In the genomic region with DNA sequence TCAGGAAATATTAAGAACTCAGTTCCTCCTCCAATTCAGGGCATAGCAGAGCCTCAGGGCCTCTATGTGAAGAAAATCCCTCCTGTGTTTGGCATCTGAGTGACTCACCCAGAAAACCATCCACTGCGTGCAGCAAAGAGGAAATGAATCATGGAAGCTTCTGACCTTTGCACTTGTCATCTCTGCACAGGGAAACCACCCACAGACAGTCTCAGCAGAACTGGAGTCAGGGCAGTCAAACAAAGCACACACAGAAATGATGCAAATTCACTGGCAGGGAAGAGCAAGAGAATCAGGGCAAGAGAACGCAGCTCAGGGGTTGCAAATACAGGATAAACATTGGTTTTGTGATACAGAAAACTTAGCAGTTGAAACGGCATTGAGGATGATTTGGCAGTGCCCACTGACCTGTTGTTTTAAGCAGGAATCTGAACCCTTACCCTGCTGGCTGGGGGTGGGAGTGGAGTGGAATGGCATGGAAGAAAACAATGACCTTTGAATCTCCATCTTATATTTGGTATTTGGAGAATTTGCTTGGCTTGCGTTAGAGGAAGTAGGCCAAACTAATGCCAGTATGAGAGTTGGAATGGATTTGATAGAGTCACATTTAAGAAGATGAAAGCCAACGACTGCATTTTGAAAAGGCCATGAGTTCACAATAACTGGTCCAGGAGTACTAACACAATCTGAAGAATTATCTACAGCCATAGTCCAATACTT, we compare ENCODE assay signal across 1 cellular context.
TF ChIP-seq lines count a peak whose summit lies in the region.

No MANE protein-coding gene starts in this region.

TF ChIP-seq in HepG2, 621 proteins besides CTCF, POLR2A, EP300 and RAD21 (continued from another document and continues in another):
- TF ChIP-seq, protein P1, sequence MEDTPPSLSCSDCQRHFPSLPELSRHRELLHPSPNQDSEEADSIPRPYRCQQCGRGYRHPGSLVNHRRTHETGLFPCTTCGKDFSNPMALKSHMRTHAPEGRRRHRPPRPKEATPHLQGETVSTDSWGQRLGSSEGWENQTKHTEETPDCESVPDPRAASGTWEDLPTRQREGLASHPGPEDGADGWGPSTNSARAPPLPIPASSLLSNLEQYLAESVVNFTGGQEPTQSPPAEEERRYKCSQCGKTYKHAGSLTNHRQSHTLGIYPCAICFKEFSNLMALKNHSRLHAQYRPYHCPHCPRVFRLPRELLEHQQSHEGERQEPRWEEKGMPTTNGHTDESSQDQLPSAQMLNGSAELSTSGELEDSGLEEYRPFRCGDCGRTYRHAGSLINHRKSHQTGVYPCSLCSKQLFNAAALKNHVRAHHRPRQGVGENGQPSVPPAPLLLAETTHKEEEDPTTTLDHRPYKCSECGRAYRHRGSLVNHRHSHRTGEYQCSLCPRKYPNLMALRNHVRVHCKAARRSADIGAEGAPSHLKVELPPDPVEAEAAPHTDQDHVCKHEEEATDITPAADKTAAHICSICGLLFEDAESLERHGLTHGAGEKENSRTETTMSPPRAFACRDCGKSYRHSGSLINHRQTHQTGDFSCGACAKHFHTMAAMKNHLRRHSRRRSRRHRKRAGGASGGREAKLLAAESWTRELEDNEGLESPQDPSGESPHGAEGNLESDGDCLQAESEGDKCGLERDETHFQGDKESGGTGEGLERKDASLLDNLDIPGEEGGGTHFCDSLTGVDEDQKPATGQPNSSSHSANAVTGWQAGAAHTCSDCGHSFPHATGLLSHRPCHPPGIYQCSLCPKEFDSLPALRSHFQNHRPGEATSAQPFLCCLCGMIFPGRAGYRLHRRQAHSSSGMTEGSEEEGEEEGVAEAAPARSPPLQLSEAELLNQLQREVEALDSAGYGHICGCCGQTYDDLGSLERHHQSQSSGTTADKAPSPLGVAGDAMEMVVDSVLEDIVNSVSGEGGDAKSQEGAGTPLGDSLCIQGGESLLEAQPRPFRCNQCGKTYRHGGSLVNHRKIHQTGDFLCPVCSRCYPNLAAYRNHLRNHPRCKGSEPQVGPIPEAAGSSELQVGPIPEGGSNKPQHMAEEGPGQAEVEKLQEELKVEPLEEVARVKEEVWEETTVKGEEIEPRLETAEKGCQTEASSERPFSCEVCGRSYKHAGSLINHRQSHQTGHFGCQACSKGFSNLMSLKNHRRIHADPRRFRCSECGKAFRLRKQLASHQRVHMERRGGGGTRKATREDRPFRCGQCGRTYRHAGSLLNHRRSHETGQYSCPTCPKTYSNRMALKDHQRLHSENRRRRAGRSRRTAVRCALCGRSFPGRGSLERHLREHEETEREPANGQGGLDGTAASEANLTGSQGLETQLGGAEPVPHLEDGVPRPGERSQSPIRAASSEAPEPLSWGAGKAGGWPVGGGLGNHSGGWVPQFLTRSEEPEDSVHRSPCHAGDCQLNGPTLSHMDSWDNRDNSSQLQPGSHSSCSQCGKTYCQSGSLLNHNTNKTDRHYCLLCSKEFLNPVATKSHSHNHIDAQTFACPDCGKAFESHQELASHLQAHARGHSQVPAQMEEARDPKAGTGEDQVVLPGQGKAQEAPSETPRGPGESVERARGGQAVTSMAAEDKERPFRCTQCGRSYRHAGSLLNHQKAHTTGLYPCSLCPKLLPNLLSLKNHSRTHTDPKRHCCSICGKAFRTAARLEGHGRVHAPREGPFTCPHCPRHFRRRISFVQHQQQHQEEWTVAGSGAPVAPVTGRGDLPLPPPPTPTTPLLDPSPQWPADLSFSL (CRISPR knock-in tag; IDR thresholded peaks at IDR 0.05): peak; percentile 60
- TF ChIP-seq, protein P2, sequence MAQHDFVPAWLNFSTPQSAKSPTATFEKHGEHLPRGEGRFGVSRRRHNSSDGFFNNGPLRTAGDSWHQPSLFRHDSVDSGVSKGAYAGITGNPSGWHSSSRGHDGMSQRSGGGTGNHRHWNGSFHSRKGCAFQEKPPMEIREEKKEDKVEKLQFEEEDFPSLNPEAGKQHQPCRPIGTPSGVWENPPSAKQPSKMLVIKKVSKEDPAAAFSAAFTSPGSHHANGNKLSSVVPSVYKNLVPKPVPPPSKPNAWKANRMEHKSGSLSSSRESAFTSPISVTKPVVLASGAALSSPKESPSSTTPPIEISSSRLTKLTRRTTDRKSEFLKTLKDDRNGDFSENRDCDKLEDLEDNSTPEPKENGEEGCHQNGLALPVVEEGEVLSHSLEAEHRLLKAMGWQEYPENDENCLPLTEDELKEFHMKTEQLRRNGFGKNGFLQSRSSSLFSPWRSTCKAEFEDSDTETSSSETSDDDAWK (CRISPR knock-in tag; IDR thresholded peaks at IDR 0.05): no peak
- peak; percentile 68; the same call in 1 of the 2 replicates for TF ChIP-seq ZKSCAN1 (IDR thresholded peaks at IDR 0.05; ENCODE audit: low read length)
- no peak for TF ChIP-seq ZSCAN22 (CRISPR knock-in tag; IDR thresholded peaks at IDR 0.05)
- no peak for TF ChIP-seq ISX (CRISPR knock-in tag; conservative IDR thresholded peaks at IDR 0.05)
- TF ChIP-seq ZC3H4 (CRISPR knock-in tag; IDR thresholded peaks at IDR 0.05; ENCODE audit: borderline replicate concordance): no peak
- TF ChIP-seq, protein P3, sequence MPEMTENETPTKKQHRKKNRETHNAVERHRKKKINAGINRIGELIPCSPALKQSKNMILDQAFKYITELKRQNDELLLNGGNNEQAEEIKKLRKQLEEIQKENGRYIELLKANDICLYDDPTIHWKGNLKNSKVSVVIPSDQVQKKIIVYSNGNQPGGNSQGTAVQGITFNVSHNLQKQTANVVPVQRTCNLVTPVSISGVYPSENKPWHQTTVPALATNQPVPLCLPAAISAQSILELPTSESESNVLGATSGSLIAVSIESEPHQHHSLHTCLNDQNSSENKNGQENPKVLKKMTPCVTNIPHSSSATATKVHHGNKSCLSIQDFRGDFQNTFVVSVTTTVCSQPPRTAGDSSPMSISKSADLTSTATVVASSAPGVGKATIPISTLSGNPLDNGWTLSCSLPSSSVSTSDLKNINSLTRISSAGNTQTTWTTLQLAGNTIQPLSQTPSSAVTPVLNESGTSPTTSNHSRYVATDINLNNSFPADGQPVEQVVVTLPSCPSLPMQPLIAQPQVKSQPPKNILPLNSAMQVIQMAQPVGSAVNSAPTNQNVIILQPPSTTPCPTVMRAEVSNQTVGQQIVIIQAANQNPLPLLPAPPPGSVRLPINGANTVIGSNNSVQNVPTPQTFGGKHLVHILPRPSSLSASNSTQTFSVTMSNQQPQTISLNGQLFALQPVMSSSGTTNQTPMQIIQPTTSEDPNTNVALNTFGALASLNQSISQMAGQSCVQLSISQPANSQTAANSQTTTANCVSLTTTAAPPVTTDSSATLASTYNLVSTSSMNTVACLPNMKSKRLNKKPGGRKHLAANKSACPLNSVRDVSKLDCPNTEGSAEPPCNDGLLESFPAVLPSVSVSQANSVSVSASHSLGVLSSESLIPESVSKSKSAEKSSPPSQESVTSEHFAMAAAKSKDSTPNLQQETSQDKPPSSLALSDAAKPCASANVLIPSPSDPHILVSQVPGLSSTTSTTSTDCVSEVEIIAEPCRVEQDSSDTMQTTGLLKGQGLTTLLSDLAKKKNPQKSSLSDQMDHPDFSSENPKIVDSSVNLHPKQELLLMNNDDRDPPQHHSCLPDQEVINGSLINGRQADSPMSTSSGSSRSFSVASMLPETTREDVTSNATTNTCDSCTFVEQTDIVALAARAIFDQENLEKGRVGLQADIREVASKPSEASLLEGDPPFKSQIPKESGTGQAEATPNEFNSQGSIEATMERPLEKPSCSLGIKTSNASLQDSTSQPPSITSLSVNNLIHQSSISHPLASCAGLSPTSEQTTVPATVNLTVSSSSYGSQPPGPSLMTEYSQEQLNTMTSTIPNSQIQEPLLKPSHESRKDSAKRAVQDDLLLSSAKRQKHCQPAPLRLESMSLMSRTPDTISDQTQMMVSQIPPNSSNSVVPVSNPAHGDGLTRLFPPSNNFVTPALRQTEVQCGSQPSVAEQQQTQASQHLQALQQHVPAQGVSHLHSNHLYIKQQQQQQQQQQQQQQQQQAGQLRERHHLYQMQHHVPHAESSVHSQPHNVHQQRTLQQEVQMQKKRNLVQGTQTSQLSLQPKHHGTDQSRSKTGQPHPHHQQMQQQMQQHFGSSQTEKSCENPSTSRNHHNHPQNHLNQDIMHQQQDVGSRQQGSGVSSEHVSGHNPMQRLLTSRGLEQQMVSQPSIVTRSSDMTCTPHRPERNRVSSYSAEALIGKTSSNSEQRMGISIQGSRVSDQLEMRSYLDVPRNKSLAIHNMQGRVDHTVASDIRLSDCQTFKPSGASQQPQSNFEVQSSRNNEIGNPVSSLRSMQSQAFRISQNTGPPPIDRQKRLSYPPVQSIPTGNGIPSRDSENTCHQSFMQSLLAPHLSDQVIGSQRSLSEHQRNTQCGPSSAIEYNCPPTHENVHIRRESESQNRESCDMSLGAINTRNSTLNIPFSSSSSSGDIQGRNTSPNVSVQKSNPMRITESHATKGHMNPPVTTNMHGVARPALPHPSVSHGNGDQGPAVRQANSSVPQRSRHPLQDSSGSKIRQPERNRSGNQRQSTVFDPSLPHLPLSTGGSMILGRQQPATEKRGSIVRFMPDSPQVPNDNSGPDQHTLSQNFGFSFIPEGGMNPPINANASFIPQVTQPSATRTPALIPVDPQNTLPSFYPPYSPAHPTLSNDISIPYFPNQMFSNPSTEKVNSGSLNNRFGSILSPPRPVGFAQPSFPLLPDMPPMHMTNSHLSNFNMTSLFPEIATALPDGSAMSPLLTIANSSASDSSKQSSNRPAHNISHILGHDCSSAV (CRISPR knock-in tag; IDR thresholded peaks at IDR 0.05; ENCODE audit: borderline replicate concordance): no peak
- peak; percentile 96 for TF ChIP-seq SKI (IDR thresholded peaks at IDR 0.05; ENCODE audit: partially characterized antibody)
- TF ChIP-seq, protein P4, sequence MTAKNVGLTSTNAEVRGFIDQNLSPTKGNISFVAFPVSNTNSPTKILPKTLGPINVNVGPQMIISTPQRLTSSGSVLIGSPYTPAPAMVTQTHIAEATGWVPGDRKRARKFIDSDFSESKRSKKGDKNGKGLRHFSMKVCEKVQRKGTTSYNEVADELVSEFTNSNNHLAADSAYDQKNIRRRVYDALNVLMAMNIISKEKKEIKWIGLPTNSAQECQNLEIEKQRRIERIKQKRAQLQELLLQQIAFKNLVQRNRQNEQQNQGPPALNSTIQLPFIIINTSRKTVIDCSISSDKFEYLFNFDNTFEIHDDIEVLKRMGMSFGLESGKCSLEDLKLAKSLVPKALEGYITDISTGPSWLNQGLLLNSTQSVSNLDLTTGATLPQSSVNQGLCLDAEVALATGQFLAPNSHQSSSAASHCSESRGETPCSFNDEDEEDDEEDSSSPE (CRISPR knock-in tag; IDR thresholded peaks at IDR 0.05): peak; percentile 40; the same call in 1 of the 2 replicates
- TF ChIP-seq CENPX (CRISPR knock-in tag; IDR thresholded peaks at IDR 0.05): no peak
- peak; percentile 70; the same call in 1 of the 2 replicates for TF ChIP-seq ZNF124 (CRISPR knock-in tag; IDR thresholded peaks at IDR 0.05)
- TF ChIP-seq NFIB (CRISPR knock-in tag; IDR thresholded peaks at IDR 0.05; ENCODE audit: borderline replicate concordance): no peak
- no peak for TF ChIP-seq EEA1 (CRISPR knock-in tag; IDR thresholded peaks at IDR 0.05; ENCODE audit: borderline replicate concordance)
- TF ChIP-seq, protein P5, sequence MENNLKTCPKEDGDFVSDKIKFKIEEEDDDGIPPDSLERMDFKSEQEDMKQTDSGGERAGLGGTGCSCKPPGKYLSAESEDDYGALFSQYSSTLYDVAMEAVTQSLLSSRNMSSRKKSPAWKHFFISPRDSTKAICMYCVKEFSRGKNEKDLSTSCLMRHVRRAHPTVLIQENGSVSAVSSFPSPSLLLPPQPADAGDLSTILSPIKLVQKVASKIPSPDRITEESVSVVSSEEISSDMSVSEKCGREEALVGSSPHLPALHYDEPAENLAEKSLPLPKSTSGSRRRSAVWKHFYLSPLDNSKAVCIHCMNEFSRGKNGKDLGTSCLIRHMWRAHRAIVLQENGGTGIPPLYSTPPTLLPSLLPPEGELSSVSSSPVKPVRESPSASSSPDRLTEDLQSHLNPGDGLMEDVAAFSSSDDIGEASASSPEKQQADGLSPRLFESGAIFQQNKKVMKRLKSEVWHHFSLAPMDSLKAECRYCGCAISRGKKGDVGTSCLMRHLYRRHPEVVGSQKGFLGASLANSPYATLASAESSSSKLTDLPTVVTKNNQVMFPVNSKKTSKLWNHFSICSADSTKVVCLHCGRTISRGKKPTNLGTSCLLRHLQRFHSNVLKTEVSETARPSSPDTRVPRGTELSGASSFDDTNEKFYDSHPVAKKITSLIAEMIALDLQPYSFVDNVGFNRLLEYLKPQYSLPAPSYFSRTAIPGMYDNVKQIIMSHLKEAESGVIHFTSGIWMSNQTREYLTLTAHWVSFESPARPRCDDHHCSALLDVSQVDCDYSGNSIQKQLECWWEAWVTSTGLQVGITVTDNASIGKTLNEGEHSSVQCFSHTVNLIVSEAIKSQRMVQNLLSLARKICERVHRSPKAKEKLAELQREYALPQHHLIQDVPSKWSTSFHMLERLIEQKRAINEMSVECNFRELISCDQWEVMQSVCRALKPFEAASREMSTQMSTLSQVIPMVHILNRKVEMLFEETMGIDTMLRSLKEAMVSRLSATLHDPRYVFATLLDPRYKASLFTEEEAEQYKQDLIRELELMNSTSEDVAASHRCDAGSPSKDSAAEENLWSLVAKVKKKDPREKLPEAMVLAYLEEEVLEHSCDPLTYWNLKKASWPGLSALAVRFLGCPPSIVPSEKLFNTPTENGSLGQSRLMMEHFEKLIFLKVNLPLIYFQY (CRISPR knock-in tag; IDR thresholded peaks at IDR 0.05; ENCODE audit: borderline replicate concordance): peak; percentile 51; the same call in 1 of the 2 replicates
- no peak; the same call in 1 of the 2 replicates for TF ChIP-seq ZNF614 (CRISPR knock-in tag; IDR thresholded peaks at IDR 0.05; ENCODE audit: borderline replicate concordance)
- TF ChIP-seq ZMYM2 (CRISPR knock-in tag; IDR thresholded peaks at IDR 0.05): no peak; the same call in 1 of the 2 replicates
- TF ChIP-seq MYNN (CRISPR knock-in tag; IDR thresholded peaks at IDR 0.05; ENCODE audit: low read depth): no peak
- TF ChIP-seq, protein P6, sequence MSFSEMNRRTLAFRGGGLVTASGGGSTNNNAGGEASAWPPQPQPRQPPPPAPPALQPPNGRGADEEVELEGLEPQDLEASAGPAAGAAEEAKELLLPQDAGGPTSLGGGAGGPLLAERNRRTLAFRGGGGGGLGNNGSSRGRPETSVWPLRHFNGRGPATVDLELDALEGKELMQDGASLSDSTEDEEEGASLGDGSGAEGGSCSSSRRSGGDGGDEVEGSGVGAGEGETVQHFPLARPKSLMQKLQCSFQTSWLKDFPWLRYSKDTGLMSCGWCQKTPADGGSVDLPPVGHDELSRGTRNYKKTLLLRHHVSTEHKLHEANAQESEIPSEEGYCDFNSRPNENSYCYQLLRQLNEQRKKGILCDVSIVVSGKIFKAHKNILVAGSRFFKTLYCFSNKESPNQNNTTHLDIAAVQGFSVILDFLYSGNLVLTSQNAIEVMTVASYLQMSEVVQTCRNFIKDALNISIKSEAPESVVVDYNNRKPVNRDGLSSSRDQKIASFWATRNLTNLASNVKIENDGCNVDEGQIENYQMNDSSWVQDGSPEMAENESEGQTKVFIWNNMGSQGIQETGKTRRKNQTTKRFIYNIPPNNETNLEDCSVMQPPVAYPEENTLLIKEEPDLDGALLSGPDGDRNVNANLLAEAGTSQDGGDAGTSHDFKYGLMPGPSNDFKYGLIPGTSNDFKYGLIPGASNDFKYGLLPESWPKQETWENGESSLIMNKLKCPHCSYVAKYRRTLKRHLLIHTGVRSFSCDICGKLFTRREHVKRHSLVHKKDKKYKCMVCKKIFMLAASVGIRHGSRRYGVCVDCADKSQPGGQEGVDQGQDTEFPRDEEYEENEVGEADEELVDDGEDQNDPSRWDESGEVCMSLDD (CRISPR knock-in tag; IDR thresholded peaks at IDR 0.05; ENCODE audit: borderline replicate concordance): no peak
- TF ChIP-seq ZNF562 (CRISPR knock-in tag; IDR thresholded peaks at IDR 0.05; ENCODE audit: borderline replicate concordance): no peak
